In the genomic region with DNA sequence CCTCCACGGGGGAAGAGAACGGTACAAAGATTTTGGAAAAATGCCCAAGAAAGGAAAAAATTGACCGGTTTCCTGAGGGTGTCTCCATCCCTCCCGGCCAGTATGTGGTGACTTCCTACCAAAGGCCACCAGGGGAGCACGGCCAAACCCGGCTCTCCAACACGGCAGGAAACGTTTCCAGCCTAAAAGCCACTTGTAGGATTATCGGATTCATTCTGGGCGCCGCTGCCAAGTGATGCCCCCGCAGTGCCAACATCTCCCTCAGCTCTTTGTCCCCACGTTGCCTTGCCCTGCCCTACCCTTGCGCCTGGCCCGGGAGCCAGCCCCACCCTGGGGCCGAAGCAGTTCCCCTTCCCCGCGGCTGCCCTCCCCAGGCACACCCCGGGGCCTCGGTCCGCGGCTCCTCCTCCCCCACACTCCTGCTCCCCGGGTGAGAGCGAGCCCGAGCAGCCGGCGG, we compare ENCODE assay signal across 8 cellular contexts. TPM values are rescaled to one million over a fixed set of nuclear protein-coding genes. Genes with fewer than 3 reads are reported as not detected.
DNase-seq lines count a peak whose midpoint lies in the region; ATAC-seq and TF ChIP-seq lines count a peak whose summit lies in the region.

No MANE protein-coding gene starts in this region.

- CTCF ChIA-PET in activated B cell treated with CpG ODN at 0.5 μM for 24 hours (lab: Charles Lee), result interaction anchor here (1.2 to 2.4 kb wide), 3 partner anchors 61 to 193 kb away, joined by 4 to 18 read pairs (median 5); a partner anchor contains a TSS

- no peaks in the 10 kb centered on the region for H3K27me3 Mint-ChIP-seq in activated B cell treated with CpG ODN at 0.5 μM for 24 hours
- H3K27me3 Mint-ChIP-seq in stimulated activated memory B cell treated with anti-CD40 and anti-IgM and Interleukin-4, amounts not matched to agents 10 μg/mL and 1 μg/mL and 100 μg/mL, for 72 hours, result no peaks in the 10 kb centered on the region

- peaks cover 0 to 56% (median 16%) of the 10 kb centered on the region in 4 donors for H3K4me1 ChIP-seq in right lobe of liver

- peak; percentile 20 for ATAC-seq in HG02610 (IDR thresholded peaks at IDR 0.05; ENCODE audit: unreplicated experiment)
- peak; percentile 42 for ATAC-seq in activated B cell treated with CpG ODN at 0.5 μM for 24 hours (ENCODE audit: low read depth)
- ATAC-seq in right lobe of liver, result peak; percentile 16 to 29 (median 27)
- ATAC-seq in stimulated activated memory B cell treated with anti-CD40 and anti-IgM and Interleukin-4, amounts not matched to agents 10 μg/mL and 1 μg/mL and 100 μg/mL, for 72 hours, result peak; percentile 70

- TF ChIP-seq POLR2A in right lobe of liver (IDR thresholded peaks at IDR 0.05), result peak; percentile 16

- intact Hi-C loops in activated B cell treated with CpG ODN at 0.5 μM for 24 hours (cut with micrococcal nuclease) (loop anchor here (1.0 kb wide), 2 partner anchors 90 to 107 kb away; a partner anchor contains a TSS), dorsolateral prefrontal cortex (cut with DNase I) (loop anchor here (2.0 to 5.0 kb wide), 2 partner anchors 91 to 107 kb away; a partner anchor contains a TSS), right lobe of liver (cut with DNase I) (loop anchor here in 1 of 2 donors (10.0 kb wide), 1 partner anchor 91 kb away; no protein-coding TSS in a partner anchor)

- POLR2A ChIA-PET in activated B cell treated with CpG ODN at 0.5 μM for 24 hours (lab: Charles Lee), result interaction anchor here (0.6 to 2.4 kb wide), 9 partner anchors 19 to 174 kb away, joined by 3 to 15 read pairs (median 6); a partner anchor contains a TSS

- H3K4me1 Mint-ChIP-seq in activated B cell treated with CpG ODN at 0.5 μM for 24 hours, result peaks cover 54% of the 10 kb centered on the region
- H3K4me1 Mint-ChIP-seq in stimulated activated memory B cell treated with anti-CD40 and anti-IgM and Interleukin-4, amounts not matched to agents 10 μg/mL and 1 μg/mL and 100 μg/mL, for 72 hours, result peaks cover 58% of the 10 kb centered on the region

- peak; percentile 25 for DNase-seq in activated T-cell treated with anti-CD3 and anti-CD28 coated beads for 48 hours (ENCODE audit: low read depth)
- no peak for DNase-seq in activated T-cell treated with anti-CD3 and anti-CD28 coated beads for 4 hours
- DNase-seq in MV-4-11 (lab: John Stamatoyannopoulos, UW), result peak; percentile 49
- DNase-seq in activated B cell treated with CpG ODN at 0.5 μM for 24 hours, result peak; percentile 61
- peak in 8 of 10 donors; percentile 30 to 64 (median 40) for DNase-seq in dorsolateral prefrontal cortex
- peak; percentile 67 to 83 (median 76) for DNase-seq in right lobe of liver

- TF ChIP-seq CTCF in activated B cell treated with CpG ODN at 0.5 μM for 24 hours (IDR thresholded peaks at IDR 0.05) (no peak), dorsolateral prefrontal cortex (IDR thresholded peaks at IDR 0.05 in 54 of 56, conservative IDR thresholded peaks at IDR 0.05 in 2 of 56; ENCODE audit: low read depth in 1 of 56, partially characterized antibody in 56 of 56) (peak in 34 of 56 donors; percentile 10 to 59 (median 31)), right lobe of liver (IDR thresholded peaks at IDR 0.05) (peak; percentile 43 to 64 (median 47))

- peaks cover 24% of the 10 kb centered on the region for H3K36me3 Mint-ChIP-seq in activated B cell treated with CpG ODN at 0.5 μM for 24 hours (ENCODE audit: low read depth)
- H3K36me3 Mint-ChIP-seq in stimulated activated memory B cell treated with anti-CD40 and anti-IgM and Interleukin-4, amounts not matched to agents 10 μg/mL and 1 μg/mL and 100 μg/mL, for 72 hours, result peaks cover 12% of the 10 kb centered on the region

- H3K4me3 Mint-ChIP-seq in activated B cell treated with CpG ODN at 0.5 μM for 24 hours, result peak overlapping the region; percentile 94
- H3K4me3 Mint-ChIP-seq in stimulated activated memory B cell treated with anti-CD40 and anti-IgM and Interleukin-4, amounts not matched to agents 10 μg/mL and 1 μg/mL and 100 μg/mL, for 72 hours, result peak overlapping the region; percentile 89

- no peaks in the 10 kb centered on the region for H3K27me3 ChIP-seq in dorsolateral prefrontal cortex
- no peaks in the 10 kb centered on the region for H3K27me3 ChIP-seq in right lobe of liver

- no peaks in the 10 kb centered on the region for H3K9me3 Mint-ChIP-seq in activated B cell treated with CpG ODN at 0.5 μM for 24 hours
- no peaks in the 10 kb centered on the region for H3K9me3 Mint-ChIP-seq in stimulated activated memory B cell treated with anti-CD40 and anti-IgM and Interleukin-4, amounts not matched to agents 10 μg/mL and 1 μg/mL and 100 μg/mL, for 72 hours

- H3K27ac ChIP-seq in dorsolateral prefrontal cortex (peak overlapping the region; percentile 35 to 98 (median 93)), right lobe of liver (peak overlapping the region; percentile 92 to 98 (median 97))

- H3K4me3 ChIP-seq in dorsolateral prefrontal cortex (peak overlapping the region; percentile 59 to 100 (median 96)), right lobe of liver (peak overlapping the region; percentile 93 to 98 (median 98))

- no peaks in the 10 kb centered on the region for H3K9me3 ChIP-seq in right lobe of liver

- H3K27ac Mint-ChIP-seq in activated B cell treated with CpG ODN at 0.5 μM for 24 hours, result peak overlapping the region; percentile 87
- H3K27ac Mint-ChIP-seq in stimulated activated memory B cell treated with anti-CD40 and anti-IgM and Interleukin-4, amounts not matched to agents 10 μg/mL and 1 μg/mL and 100 μg/mL, for 72 hours, result peak overlapping the region; percentile 87

- WGBS in right lobe of liver (ENCODE audit: insufficient coverage, low coverage, low lambda C conversion rate, missing lambda C conversion rate), result 0% methylated on average over 9 of the region's 27 CpGs

- H3K36me3 ChIP-seq in right lobe of liver, result no peaks in the 10 kb centered on the region

RNA-seq across cellular contexts. Expression of a gene that starts 0.7 kb away (rescaled TPM):
- total RNA-seq in activated B cell treated with CpG ODN at 0.5 μM for 24 hours, result 22.5 and 29.1 TPM in 2 replicates
- total RNA-seq in dorsolateral prefrontal cortex, result 10 to 100 TPM; 37.2 to 62.1 (median 49.0) TPM
- 10 to 100 TPM; 33.9 to 58.6 (median 47.6) TPM for total RNA-seq in right lobe of liver

RNA-seq across cellular contexts. Expression of a gene that starts 37.2 kb away (rescaled TPM):
- 189 and 190 TPM in 2 replicates for total RNA-seq in activated B cell treated with CpG ODN at 0.5 μM for 24 hours
- total RNA-seq in dorsolateral prefrontal cortex, result 10 to 100 TPM; 13.8 to 50.6 (median 25.1) TPM
- total RNA-seq in right lobe of liver, result 10 to 100 TPM; 56.6 to 94.7 (median 68.3) TPM

RNA-seq across cellular contexts. Expression of a gene that starts 55.3 kb away (rescaled TPM):
- 253 and 263 TPM in 2 replicates for total RNA-seq in activated B cell treated with CpG ODN at 0.5 μM for 24 hours
- 1,000 to 10,000 TPM in 9 of 120 experiments, 100 to 1,000 TPM in 111; 537 to 1,262 (median 829) TPM for total RNA-seq in dorsolateral prefrontal cortex
- 100 to 1,000 TPM; 167 to 446 (median 217) TPM for total RNA-seq in right lobe of liver

Comparison
In these comparisons a context has a peak if more than half of its experiments do, and no peak if none do; other contexts are left out.
1. ATAC-seq: peak in every context shown above with its lines; median percentile 70 in stimulated activated memory B cell treated with anti-CD40 and anti-IgM and Interleukin-4, amounts not matched to agents 10 μg/mL and 1 μg/mL and 100 μg/mL, for 72 hours; 42 in activated B cell treated with CpG ODN at 0.5 μM for 24 hours; 27 in right lobe of liver; 20 in HG02610.